31 cellular contexts compared by ENCODE assay signal in genomic region chr18:11114653-11115052, GRCh38.
DNase-seq lines count a peak whose midpoint lies in the region; ATAC-seq, FAIRE-seq and TF ChIP-seq lines count a peak whose summit lies in the region.
"Had no signal": no experiment of that assay in that cellular context is flagged by ENCODE, and none has a peak within 500 bp of the region (broad histone marks: within the 10 kb centered on the region; RNA-seq: fewer than 3 reads in every experiment).

No MANE protein-coding gene starts in this region.

- no peak for TF ChIP-seq CTCF in VCaP (conservative IDR thresholded peaks at IDR 0.05)

- ATAC-seq in GM18873 (IDR thresholded peaks at IDR 0.05; ENCODE audit: low FRiP score, unreplicated experiment) (no peak), HG03045 (IDR thresholded peaks at IDR 0.05; ENCODE audit: unreplicated experiment) (no peak)
- ATAC-seq: body of pancreas; effector memory CD8-positive, alpha-beta T cell; HCT116; heart right ventricle; left cardiac atrium; PC-3; Right ventricle myocardium inferior; WTC11 had no signal

- FAIRE-seq in H54 (lab: Jason Lieb, UNC): peak; percentile 86
- FAIRE-seq: GM18507 had no signal

- DNase-seq in H54 (ENCODE audit: insufficient read length, low spot score) (no peak), iris pigment epithelial cell (ENCODE audit: low read depth) (peak; percentile 75), caudate nucleus (lab: John Stamatoyannopoulos, UW) (no peak), anterior cingulate cortex (lab: John Stamatoyannopoulos, UW) (no peak)
- DNase-seq: activated CD4-positive, alpha-beta T cell treated with anti-CD3 and anti-CD28 coated beads, Interleukin-2, amount 10 ng/mL, durations not matched to agents 7 days and 5 days; activated gamma-delta T cell; activated naive CD8-positive, alpha-beta T cell treated with anti-CD3 and anti-CD28 coated beads, Interleukin-2, amount 10 ng/mL, durations not matched to agents 7 days and 5 days; activated T-cell treated with anti-CD3 and anti-CD28 coated beads, Interleukin-2, amount 50 U/mL, for 24 hours; AML-193; body of pancreas; CD4-positive, alpha-beta memory T cell; effector memory CD8-positive, alpha-beta T cell; erythroblast; foreskin melanocyte; heart right ventricle; left cardiac atrium; mammary epithelial cell; NCI-H1694; NCI-H2171; NCI-H524; PC-3; sigmoid colon; stimulated activated naive CD4-positive, alpha-beta T cell treated with Interleukin-2 at 50 U/mL for 16 hours had no signal

- H3K27ac ChIP-seq in VCaP (0 out of 2 replicates have a peak overlapping the region, but pooled peaks have one; percentile 16), caudate nucleus (ENCODE audit: low read depth, low read length) (no peak overlapping the region)
- H3K27ac ChIP-seq: body of pancreas, heart right ventricle, neural progenitor cell, sigmoid colon had no signal

- TF ChIP-seq POLR2A in H54 (IDR thresholded peaks at IDR 0.05; ENCODE audit: low read depth, low read length): no peak
